26 cellular contexts compared by ENCODE assay signal in genomic region chr4:168540865-168541607, GRCh38. TPM values are rescaled to one million over a fixed set of nuclear protein-coding genes. Genes with fewer than 3 reads are reported as not detected.
DNase-seq lines count a peak whose midpoint lies in the region; ATAC-seq, FAIRE-seq and TF ChIP-seq lines count a peak whose summit lies in the region.
"Had no signal": no experiment of that assay in that cellular context is flagged by ENCODE, and none has a peak within 500 bp of the region (broad histone marks: within the 10 kb centered on the region; RNA-seq: fewer than 3 reads in every experiment).

No MANE protein-coding gene starts in this region.

- no peak for ATAC-seq in pancreas
- no peak for ATAC-seq in left ventricle myocardium superior
- ATAC-seq: CD8-positive, alpha-beta T cell; left lobe of liver; T-helper 17 cell; WTC11 had no signal

- no peaks in the 10 kb centered on the region for H3K36me3 ChIP-seq in brain microvascular endothelial cell (replicated peaks)
- H3K36me3 ChIP-seq in pancreas: no peaks in the 10 kb centered on the region
- H3K36me3 ChIP-seq: uterus had no signal

- H3K27me3 Mint-ChIP-seq in mesothelial cell of epicardium (ENCODE audit: low read depth): no peaks in the 10 kb centered on the region

- 77 to 83% methylated on average over 9 of the region's 9 CpGs for WGBS in pancreas, 2 donors

- peak overlapping the region; percentile 27 for H3K4me3 Mint-ChIP-seq in mesothelial cell of epicardium
- H3K4me3 Mint-ChIP-seq: activated CD4-positive, alpha-beta memory T cell treated with anti-CD3 and anti-CD28 coated beads, Interleukin-2, amount 10 ng/mL, durations not matched to agents 7 days and 5 days; CD8-positive, alpha-beta T cell; neural crest cell; T-helper 17 cell; WTC11 had no signal

- H3K27me3 ChIP-seq in brain microvascular endothelial cell (replicated peaks): no peaks in the 10 kb centered on the region
- H3K27me3 ChIP-seq in pancreas: no peaks in the 10 kb centered on the region
- H3K27me3 ChIP-seq: uterus had no signal

- peaks cover 48% of the 10 kb centered on the region for H3K4me1 Mint-ChIP-seq in mesothelial cell of epicardium

- peak overlapping the region; percentile 92 for H3K27ac Mint-ChIP-seq in mesothelial cell of epicardium
- H3K27ac Mint-ChIP-seq: activated CD4-positive, alpha-beta memory T cell treated with anti-CD3 and anti-CD28 coated beads, Interleukin-2, amount 10 ng/mL, durations not matched to agents 7 days and 5 days; CD8-positive, alpha-beta T cell; T-helper 17 cell; WTC11 had no signal

- no peaks in the 10 kb centered on the region for H3K4me1 ChIP-seq in pancreas
- H3K4me1 ChIP-seq: uterus had no signal

- no peaks in the 10 kb centered on the region for H3K36me3 Mint-ChIP-seq in mesothelial cell of epicardium
- H3K36me3 Mint-ChIP-seq: CD8-positive, alpha-beta T cell; WTC11 had no signal

- in situ Hi-C loops in brain microvascular endothelial cell (cut with HindIII; ENCODE audit: low pct_ligation_motif_present, low sequenced_read_pairs): no loop called here

- FAIRE-seq in pancreas (lab: Jason Lieb, UNC): no peak

- H3K9me3 ChIP-seq in pancreas: no peaks in the 10 kb centered on the region
- H3K9me3 ChIP-seq: uterus had no signal

- intact Hi-C loops in pancreas (cut with DNase I): no loop called here
- intact Hi-C loops in left ventricle myocardium superior (cut with micrococcal nuclease): no loop called here

- H3K27ac ChIP-seq in brain microvascular endothelial cell (peak overlapping the region; percentile 89), pancreas (no peak overlapping the region)
- H3K27ac ChIP-seq: uterus had no signal

- no peaks in the 10 kb centered on the region for H3K9me3 Mint-ChIP-seq in mesothelial cell of epicardium
- H3K9me3 Mint-ChIP-seq: activated CD4-positive, alpha-beta memory T cell treated with anti-CD3 and anti-CD28 coated beads, Interleukin-2, amount 10 ng/mL, durations not matched to agents 7 days and 5 days; CD8-positive, alpha-beta T cell; neural crest cell; WTC11 had no signal

- DNase-seq in COR-L47 (lab: John Stamatoyannopoulos, UW) (peak; percentile 21), NCI-H460 (ENCODE audit: extremely low read depth, low read depth) (peak; percentile 78), brain microvascular endothelial cell (no peak), mesothelial cell of epicardium (ENCODE audit: low spot score in 2 of 2, unreplicated experiment in 2 of 2) (no peak), superior temporal gyrus (ENCODE audit: extremely low spot score) (no peak), pancreas (no peak), DMS153 treated with DMSO at 0.1 percent for 48 hours (lab: John Stamatoyannopoulos, UW; ENCODE audit: unreplicated experiment) (no peak), left ventricle myocardium superior (no peak)
- DNase-seq: activated CD4-positive, alpha-beta memory T cell treated with anti-CD3 and anti-CD28 coated beads, Interleukin-2, amount 10 ng/mL, durations not matched to agents 7 days and 5 days; activated naive CD4-positive, alpha-beta T cell treated with Interleukin-2 at 50 U/mL for 16 hours; CD8-positive, alpha-beta T cell; cortex of kidney; DMS79; KBM-7; midbrain; NCI-H1048; NCI-H2081; NCI-H510A treated with DMSO at 0.1 percent for 48 hours; SIG-M5; stimulated activated CD4-positive, alpha-beta T cell treated with anti-CD3 and anti-CD28 coated beads, Interleukin-12 subunit alpha, Interleukin-12 subunit beta, amount 100 ng/mL, for 4 hours; stimulated activated CD8-positive, alpha-beta memory T cell treated with anti-CD3 and anti-CD28 coated beads, Interleukin-4, amount 100 ng/mL, for 48 hours; T-helper 17 cell; uterus had no signal

- H3K4me3 ChIP-seq in brain microvascular endothelial cell (ENCODE audit: low read depth, low read length) (no peak overlapping the region), pancreas (no peak overlapping the region)
- H3K4me3 ChIP-seq: uterus had no signal

- no peak for TF ChIP-seq CTCF in brain microvascular endothelial cell (IDR thresholded peaks at IDR 0.05; ENCODE audit: low read depth, low read length, missing control alignments)
- no peak for TF ChIP-seq CTCF in mesothelial cell of epicardium (IDR thresholded peaks at IDR 0.05; ENCODE audit: unreplicated experiment)
- TF ChIP-seq CTCF in pancreas (IDR thresholded peaks at IDR 0.05): no peak

RNA-seq across cellular contexts. Expression of gene PALLD, which starts 44.2 kb away (rescaled TPM):
- total RNA-seq in NCI-H460 (2014; rRNA removed; shearing (Covaris generic)): 83.7 and 91.8 TPM in 2 replicates
- polyA plus RNA-seq in NCI-H460 (2014; cell fraction: nucleus; rRNA removed): 57.5 and 80.5 TPM in 2 replicates
- total RNA-seq in mesothelial cell of epicardium (150 to 158 TPM (median 153 TPM) in 3 replicates), pancreas (10 to 100 TPM in 3 of 6 donors, 1 to 10 TPM in 3; 4.4 to 44.2 (median 12.0) TPM), left ventricle myocardium superior (998 TPM)
- 10 to 100 TPM; 14.0 to 22.4 TPM for polyA plus RNA-seq in pancreas
- total RNA-seq: CD8-positive, alpha-beta T cell had no signal

Comparison
In these comparisons a context has a peak if more than half of its experiments do, and no peak if none do; other contexts are left out.
1. DNase-seq: peak in COR-L47 (single experiment) and NCI-H460 (single experiment); none in brain microvascular endothelial cell (single experiment), mesothelial cell of epicardium (0 of 2), superior temporal gyrus (single experiment), pancreas (0 of 6), DMS153 treated with DMSO at 0.1 percent for 48 hours (single experiment) and left ventricle myocardium superior (single experiment).